ENCODE assay signal across 8 cellular contexts in the genomic region with DNA sequence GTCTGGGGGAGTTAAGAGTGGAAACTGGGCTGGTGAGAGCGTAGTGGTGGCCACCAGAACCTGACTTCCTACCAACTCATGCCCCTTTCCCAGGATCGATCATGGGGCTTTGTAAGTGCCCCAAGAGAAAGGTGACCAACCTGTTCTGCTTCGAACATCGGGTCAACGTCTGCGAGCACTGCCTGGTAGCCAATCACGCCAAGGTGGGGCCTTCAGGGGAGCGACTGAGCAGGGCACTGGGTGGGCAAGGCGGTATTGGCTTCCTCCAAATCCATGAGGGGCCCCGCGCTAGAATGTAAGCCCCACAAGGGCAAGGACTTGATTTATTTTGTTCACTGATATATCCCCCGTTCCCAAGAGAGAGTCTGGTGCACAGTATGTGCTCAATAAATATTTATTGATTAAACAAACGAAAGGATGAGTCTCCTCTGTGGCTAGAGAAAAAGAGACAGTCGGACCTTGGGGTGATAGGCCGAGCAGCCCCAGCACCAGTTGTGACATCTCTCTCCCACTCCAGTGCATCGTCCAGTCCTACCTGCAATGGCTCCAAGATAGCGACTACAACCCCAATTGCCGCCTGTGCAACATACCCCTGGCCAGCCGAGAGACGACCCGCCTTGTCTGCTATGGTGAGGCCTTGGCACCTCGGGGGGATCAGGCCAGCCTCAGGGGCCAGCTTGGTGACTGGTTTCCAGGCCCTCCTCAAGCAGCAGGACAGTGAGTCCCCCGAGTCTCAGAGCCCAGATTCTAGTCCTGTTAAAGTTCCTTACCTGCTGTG. TPM values are rescaled to one million over a fixed set of nuclear protein-coding genes. Genes with fewer than 3 reads are reported as not detected.
A peak's percentile ranks its signal among the peaks of the same experiment; 100 is the strongest.
DNase-seq lines count a peak whose midpoint lies in the region; ATAC-seq and TF ChIP-seq lines count a peak whose summit lies in the region.

No MANE protein-coding gene starts in this region.

- intact Hi-C loops in psoas muscle (cut with DNase I), result loop anchor here (1.0 to 5.0 kb wide), 3 partner anchors 12 to 42 kb away; a partner anchor contains a TSS

- no peaks in the 10 kb centered on the region for H3K9me2 ChIP-seq in OCI-LY1 (ENCODE audit: low read depth, low read length)

- H3K27me3 ChIP-seq in OCI-LY1 (ENCODE audit: insufficient read depth, low read length) (no peaks in the 10 kb centered on the region), psoas muscle (ENCODE audit: insufficient read depth in 3 of 3, low read length in 2 of 3) (no peaks in the 10 kb centered on the region)

- peak overlapping the region; percentile 98 for H3K9ac ChIP-seq in OCI-LY1 (ENCODE audit: low read length)

- H3F3A ChIP-seq in OCI-LY1 (ENCODE audit: insufficient read depth, low read length), result no peaks in the 10 kb centered on the region

- 42 to 44% (median 43%) methylated on average over 23 of the region's 23 CpGs for WGBS in psoas muscle, 3 donors

- H4K20me1 ChIP-seq in OCI-LY1 (ENCODE audit: insufficient read depth, low read length), result no peaks in the 10 kb centered on the region

- H2AFZ ChIP-seq in OCI-LY1 (ENCODE audit: low read length), result no peak overlapping the region

- H3K4me1 ChIP-seq in OCI-LY1 (ENCODE audit: insufficient read depth, low read length, severe bottlenecking), result peaks cover 38% of the 10 kb centered on the region
- peaks cover 23% of the 10 kb centered on the region for H3K4me1 ChIP-seq in psoas muscle

- no peak for DNase-seq in epithelial cell of proximal tubule (ENCODE audit: low read depth)
- DNase-seq in psoas muscle, result no peak
- no peak for DNase-seq in C1 segment of cervical spinal cord (lab: John Stamatoyannopoulos, UW)
- DNase-seq in middle frontal gyrus (ENCODE audit: extremely low spot score, low spot score), result no peak
- no peak for DNase-seq in ureter (ENCODE audit: low spot score)

- H3K4me3 ChIP-seq in OCI-LY1 (ENCODE audit: low read depth, low read length, poor library complexity, severe bottlenecking) (peak overlapping the region; percentile 97), epithelial cell of proximal tubule (ENCODE audit: low read depth, low read length) (peak overlapping the region; percentile 81), psoas muscle (peak overlapping the region; percentile 84)

- H3K9me3 ChIP-seq in OCI-LY1 (ENCODE audit: low read length), result no peaks in the 10 kb centered on the region
- no peaks in the 10 kb centered on the region for H3K9me3 ChIP-seq in psoas muscle

- peaks cover 63% of the 10 kb centered on the region for H3K36me3 ChIP-seq in OCI-LY1 (ENCODE audit: insufficient read depth, low read length)
- peaks cover 3 to 49% of the 10 kb centered on the region in 2 donors for H3K36me3 ChIP-seq in psoas muscle (ENCODE audit: insufficient read depth in 1 of 2, low read depth in 1 of 2)

- H3K79me2 ChIP-seq in OCI-LY1 (ENCODE audit: insufficient read depth, low read length), result peaks cover 18% of the 10 kb centered on the region

- TF ChIP-seq CTCF in OCI-LY1 (IDR thresholded peaks at IDR 0.05; ENCODE audit: low read length) (no peak), epithelial cell of proximal tubule (conservative IDR thresholded peaks at IDR 0.05; ENCODE audit: low read depth, low read length) (no peak), psoas muscle (IDR thresholded peaks at IDR 0.05) (no peak)

- ATAC-seq in GM18502 (IDR thresholded peaks at IDR 0.05; ENCODE audit: poor library complexity, unreplicated experiment), result peak; percentile 20
- peak in 1 of 4 donors; percentile 8 for ATAC-seq in psoas muscle
- no peak for ATAC-seq in GM19328 (IDR thresholded peaks at IDR 0.05; ENCODE audit: unreplicated experiment)

- peak overlapping the region; percentile 51 for H3K27ac ChIP-seq in OCI-LY1 (ENCODE audit: low read depth, low read length, poor library complexity, severe bottlenecking)
- H3K27ac ChIP-seq in psoas muscle, result peak overlapping the region; percentile 88

- peak overlapping the region; percentile 98 for H3K4me2 ChIP-seq in OCI-LY1 (ENCODE audit: low read length)

RNA-seq across cellular contexts. Expression of a gene that starts 0.8 kb away (rescaled TPM):
- 59.0 and 61.1 TPM in 2 replicates for total RNA-seq in epithelial cell of proximal tubule
- total RNA-seq in psoas muscle, result 10 to 100 TPM; 22.1 to 29.3 (median 26.2) TPM
- polyA plus RNA-seq in psoas muscle, result 10 to 100 TPM; 43.0 to 55.9 (median 46.8) TPM
- total RNA-seq in ureter, result 33.7 TPM

RNA-seq across cellular contexts. Expression of a gene that starts 0.9 kb away (rescaled TPM):
- total RNA-seq in epithelial cell of proximal tubule (32.0 and 45.4 TPM in 2 replicates), psoas muscle (1 to 10 TPM in 1 of 4 donors, under 1 TPM in 3; 0.50 to 1.1 (median 0.87) TPM), ureter (1.9 TPM)
- 1 to 10 TPM in 2 of 3 donors, under 1 TPM in 1; 0.28 to 1.6 (median 1.3) TPM for polyA plus RNA-seq in psoas muscle

RNA-seq across cellular contexts. Expression of a gene that starts 11.2 kb away (rescaled TPM):
- total RNA-seq in epithelial cell of proximal tubule (227 and 342 TPM in 2 replicates), psoas muscle (100 to 1,000 TPM in 1 of 4 donors, 10 to 100 TPM in 3; 82.2 to 105 (median 91.3) TPM), ureter (131 TPM)
- 100 to 1,000 TPM in 1 of 3 donors, 10 to 100 TPM in 2; 60.3 to 110 (median 85.8) TPM for polyA plus RNA-seq in psoas muscle

RNA-seq across cellular contexts. Expression of a gene that starts 26.4 kb away (rescaled TPM):
- 14.7 and 27.9 TPM in 2 replicates for total RNA-seq in epithelial cell of proximal tubule
- 1 to 10 TPM in 2 of 4 donors, under 1 TPM in 2; 0.98 to 4.8 (median 1.9) TPM for total RNA-seq in psoas muscle
- polyA plus RNA-seq in psoas muscle, result 1 to 10 TPM; 1.3 to 3.7 (median 1.6) TPM
- total RNA-seq in ureter, result 10.3 TPM

RNA-seq across cellular contexts. Expression of a gene that starts 26.9 kb away (rescaled TPM):
- 32.9 and 52.5 TPM in 2 replicates for total RNA-seq in epithelial cell of proximal tubule
- total RNA-seq in psoas muscle, result 10 to 100 TPM in 2 of 4 donors, 1 to 10 TPM in 2; 5.1 to 13.5 (median 9.5) TPM
- polyA plus RNA-seq in psoas muscle, result 1 to 10 TPM; 3.2 to 7.8 (median 5.3) TPM
- total RNA-seq in ureter, result 37.5 TPM

Comparison
In these comparisons a context has a peak if more than half of its experiments do, and no peak if none do; other contexts are left out.
1. RNA of a gene that starts 0.9 kb away (total RNA-seq): 32.0 to 45.4 TPM in epithelial cell of proximal tubule; 1.9 TPM in ureter (single experiment) and 0.50 to 1.1 TPM in psoas muscle; every median in the first group is over 10 times any median in the second.
2. Peak in every context shown above with its lines, with median percentiles within 50 percentile points of each other: H3K4me3 ChIP-seq.